ENCODE assay signal across 17 cellular contexts in the genomic region with DNA sequence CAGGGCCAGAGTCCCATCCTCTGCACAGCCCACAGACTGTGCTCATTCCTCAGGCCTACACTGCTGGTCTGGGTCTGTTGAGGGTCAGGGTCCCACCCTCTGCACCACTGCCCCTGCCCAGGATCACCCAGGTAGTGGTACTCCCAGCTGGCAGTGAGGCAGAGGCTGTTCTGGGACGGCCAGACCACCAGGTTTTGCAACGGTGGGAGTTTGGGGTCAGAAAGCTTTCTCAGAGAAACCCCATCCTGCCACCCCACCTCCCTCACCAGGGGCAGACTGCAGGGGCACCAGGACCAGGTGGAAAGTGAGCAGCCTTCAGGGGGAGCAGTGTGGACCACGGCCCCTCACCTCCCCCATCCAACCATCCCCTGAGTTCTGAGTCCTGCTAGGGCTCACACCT.
"Had no signal": no experiment of that assay in that cellular context is flagged by ENCODE, and none has a peak within 500 bp of the region (broad histone marks: within the 10 kb centered on the region; RNA-seq: fewer than 3 reads in every experiment).

No MANE protein-coding gene starts in this region.

- H3K27ac Mint-ChIP-seq: activated CD4-positive, alpha-beta T cell treated with anti-CD3 and anti-CD28 coated beads, Interleukin-2, amount 10 ng/mL, durations not matched to agents 24 days and 14 days; activated CD8-positive, alpha-beta memory T cell treated with anti-CD3 and anti-CD28 coated beads, Interleukin-2, amount 10 ng/mL, durations not matched to agents 7 days and 5 days; activated naive CD4-positive, alpha-beta T cell treated with anti-CD3 and anti-CD28 coated beads, Interleukin-2, amount 10 ng/mL, durations not matched to agents 7 days and 5 days; activated naive CD8-positive, alpha-beta T cell treated with anti-CD3 and anti-CD28 coated beads, Interleukin-2, amount 10 ng/mL, durations not matched to agents 7 days and 5 days; T-helper 17 cell; WTC11 had no signal

- H3K4me3 ChIP-seq: adrenal gland, K562 had no signal

- H3K27me3 Mint-ChIP-seq: activated CD8-positive, alpha-beta memory T cell treated with anti-CD3 and anti-CD28 coated beads, Interleukin-2, amount 10 ng/mL, durations not matched to agents 7 days and 5 days; activated naive CD8-positive, alpha-beta T cell treated with anti-CD3 and anti-CD28 coated beads, Interleukin-2, amount 10 ng/mL, durations not matched to agents 7 days and 5 days; central memory CD8-positive, alpha-beta T cell; T-helper 17 cell had no signal

- ATAC-seq: activated CD8-positive, alpha-beta memory T cell treated with anti-CD3 and anti-CD28 coated beads, Interleukin-2, amount 10 ng/mL, durations not matched to agents 7 days and 5 days; activated T-cell treated with anti-CD3 and anti-CD28 coated beads, Interleukin-2, amount 50 U/mL, for 4 hours; K562; T-helper 17 cell; WTC11 had no signal

- H3K9me3 ChIP-seq: adrenal gland had no signal

- H3K4me1 ChIP-seq: adrenal gland had no signal

- H3K9me3 Mint-ChIP-seq: activated CD4-positive, alpha-beta T cell treated with anti-CD3 and anti-CD28 coated beads, Interleukin-2, amount 10 ng/mL, durations not matched to agents 24 days and 14 days; activated naive CD4-positive, alpha-beta T cell treated with anti-CD3 and anti-CD28 coated beads, Interleukin-2, amount 10 ng/mL, durations not matched to agents 7 days and 5 days; activated naive CD8-positive, alpha-beta T cell treated with anti-CD3 and anti-CD28 coated beads, Interleukin-2, amount 10 ng/mL, durations not matched to agents 7 days and 5 days; activated T-cell treated with anti-CD3 and anti-CD28 coated beads, Interleukin-2, amount 50 U/mL, for 4 hours; central memory CD8-positive, alpha-beta T cell; WTC11 had no signal

- H3K27ac ChIP-seq: adrenal gland had no signal

- DNase-seq: activated CD4-positive, alpha-beta T cell treated with anti-CD3 and anti-CD28 coated beads, Interleukin-2, amount 10 ng/mL, durations not matched to agents 24 days and 14 days; activated CD4-positive, alpha-beta T cell treated with anti-CD3 and anti-CD28 coated beads, Interleukin-2, amount 50 U/mL, for 48 hours; activated CD4-positive, CD25-positive, alpha-beta regulatory T cell treated with anti-CD3 and anti-CD28 coated beads, Interleukin-2, amount 50 U/mL, for 72 hours; activated CD8-positive, alpha-beta memory T cell treated with anti-CD3 and anti-CD28 coated beads, Interleukin-2, amount 10 ng/mL, durations not matched to agents 7 days and 5 days; activated gamma-delta T cell treated with Interleukin-2 at 50 U/mL for 16 hours; activated naive CD4-positive, alpha-beta T cell treated with anti-CD3 and anti-CD28 coated beads, Interleukin-2, amount 10 ng/mL, durations not matched to agents 7 days and 5 days; activated naive CD8-positive, alpha-beta T cell treated with anti-CD3 and anti-CD28 coated beads, Interleukin-2, amount 10 ng/mL, durations not matched to agents 7 days and 5 days; activated T-cell treated with anti-CD3 and anti-CD28 coated beads, Interleukin-2, amount 50 U/mL, for 4 hours; adrenal gland; Karpas-422; NCI-H187; SHP77 treated with DMSO at 0.1 percent for 48 hours; T-helper 17 cell; T-helper 9 cell had no signal

- H3K4me1 Mint-ChIP-seq: activated CD4-positive, alpha-beta T cell treated with anti-CD3 and anti-CD28 coated beads, Interleukin-2, amount 10 ng/mL, durations not matched to agents 24 days and 14 days; activated CD8-positive, alpha-beta memory T cell treated with anti-CD3 and anti-CD28 coated beads, Interleukin-2, amount 10 ng/mL, durations not matched to agents 7 days and 5 days; activated naive CD4-positive, alpha-beta T cell treated with anti-CD3 and anti-CD28 coated beads, Interleukin-2, amount 10 ng/mL, durations not matched to agents 7 days and 5 days; activated naive CD8-positive, alpha-beta T cell treated with anti-CD3 and anti-CD28 coated beads, Interleukin-2, amount 10 ng/mL, durations not matched to agents 7 days and 5 days; T-helper 17 cell had no signal

- H3K36me3 ChIP-seq: adrenal gland had no signal

- H3K36me3 Mint-ChIP-seq: activated CD8-positive, alpha-beta memory T cell treated with anti-CD3 and anti-CD28 coated beads, Interleukin-2, amount 10 ng/mL, durations not matched to agents 7 days and 5 days; activated naive CD4-positive, alpha-beta T cell treated with anti-CD3 and anti-CD28 coated beads, Interleukin-2, amount 10 ng/mL, durations not matched to agents 7 days and 5 days; activated naive CD8-positive, alpha-beta T cell treated with anti-CD3 and anti-CD28 coated beads, Interleukin-2, amount 10 ng/mL, durations not matched to agents 7 days and 5 days; WTC11 had no signal

- H3K27me3 ChIP-seq: adrenal gland had no signal

- H3K4me3 Mint-ChIP-seq: activated CD4-positive, alpha-beta T cell treated with anti-CD3 and anti-CD28 coated beads, Interleukin-2, amount 10 ng/mL, durations not matched to agents 24 days and 14 days; activated CD8-positive, alpha-beta memory T cell treated with anti-CD3 and anti-CD28 coated beads, Interleukin-2, amount 10 ng/mL, durations not matched to agents 7 days and 5 days; activated naive CD4-positive, alpha-beta T cell treated with anti-CD3 and anti-CD28 coated beads, Interleukin-2, amount 10 ng/mL, durations not matched to agents 7 days and 5 days; activated naive CD8-positive, alpha-beta T cell treated with anti-CD3 and anti-CD28 coated beads, Interleukin-2, amount 10 ng/mL, durations not matched to agents 7 days and 5 days; activated T-cell treated with anti-CD3 and anti-CD28 coated beads, Interleukin-2, amount 50 U/mL, for 4 hours; central memory CD8-positive, alpha-beta T cell; T-helper 17 cell; WTC11 had no signal
